Comparison of ENCODE assay signal across 9 cellular contexts in genomic region chr20:32332614-32333013, GRCh38. TPM values are rescaled to one million over a fixed set of nuclear protein-coding genes. Genes with fewer than 3 reads are reported as not detected.
DNase-seq lines count a peak whose midpoint lies in the region; ATAC-seq, FAIRE-seq and TF ChIP-seq lines count a peak whose summit lies in the region.
"Had no signal": no experiment of that assay in that cellular context is flagged by ENCODE, and none has a peak within 500 bp of the region (broad histone marks: within the 10 kb centered on the region; RNA-seq: fewer than 3 reads in every experiment).

No MANE protein-coding gene starts in this region.

- H3K36me3 ChIP-seq in H7 (replicated peaks; ENCODE audit: control insufficient read depth, insufficient read depth, low read length) = peaks cover 5% of the 10 kb centered on the region

- no peak for FAIRE-seq in D721Med (lab: Jason Lieb, UNC)

- peak; percentile 13 for ATAC-seq in HG02759 (IDR thresholded peaks at IDR 0.05; ENCODE audit: unreplicated experiment)
- no peak for ATAC-seq in GM21390 (IDR thresholded peaks at IDR 0.05; ENCODE audit: unreplicated experiment)
- no peak for ATAC-seq in GM19467 (IDR thresholded peaks at IDR 0.05; ENCODE audit: unreplicated experiment)
- ATAC-seq: Panc1 had no signal

- peaks cover 30% of the 10 kb centered on the region for H3K4me1 Mint-ChIP-seq in activated naive CD8-positive, alpha-beta T cell treated with anti-CD3 and anti-CD28 coated beads for 36 hours

- H3K36me3 Mint-ChIP-seq in activated naive CD8-positive, alpha-beta T cell treated with anti-CD3 and anti-CD28 coated beads for 36 hours = peaks cover 33% of the 10 kb centered on the region

- H3K27me3 ChIP-seq in H7 (ENCODE audit: control insufficient read depth, insufficient read depth, low read length) = no peaks in the 10 kb centered on the region

- peak overlapping the region; percentile 82 for H3K27ac Mint-ChIP-seq in activated naive CD8-positive, alpha-beta T cell treated with anti-CD3 and anti-CD28 coated beads for 36 hours

- H3K4me3 ChIP-seq in GM12864 (ENCODE audit: low read depth, low read length) (no peak overlapping the region), H7 (ENCODE audit: insufficient read depth, low read depth, low read length) (no peak overlapping the region)

- H3K4me3 Mint-ChIP-seq in activated naive CD8-positive, alpha-beta T cell treated with anti-CD3 and anti-CD28 coated beads for 36 hours = no peak overlapping the region

- TF ChIP-seq CTCF in GM12864 (IDR thresholded peaks at IDR 0.05; ENCODE audit: low read depth, low read length, missing control alignments) (no peak), D721Med (IDR thresholded peaks at IDR 0.05; ENCODE audit: insufficient read depth, missing control alignments) (no peak)

- DNase-seq in GM12864 (ENCODE audit: low read depth) (peak; percentile 33), lung microvascular endothelial cell (ENCODE audit: low read depth in 2 of 2) (peak; percentile 46 to 48), D721Med (ENCODE audit: insufficient read length, low spot score) (no peak), H7 (no peak)
- no peak for DNase-seq in activated naive CD8-positive, alpha-beta T cell treated with anti-CD3 and anti-CD28 coated beads for 36 hours

- no peaks in the 10 kb centered on the region for H3K9me3 Mint-ChIP-seq in activated naive CD8-positive, alpha-beta T cell treated with anti-CD3 and anti-CD28 coated beads for 36 hours

- H3K27me3 Mint-ChIP-seq in activated naive CD8-positive, alpha-beta T cell treated with anti-CD3 and anti-CD28 coated beads for 36 hours = no peaks in the 10 kb centered on the region

RNA-seq across cellular contexts. Expression of gene ASXL1, which starts 25.5 kb away (rescaled TPM):
- 100 to 1,000 TPM in 1 of 2 experiments, 10 to 100 TPM in 1; 97.5 to 100 TPM for total RNA-seq in activated naive CD8-positive, alpha-beta T cell treated with anti-CD3 and anti-CD28 coated beads for 36 hours
- 27.9 and 42.5 TPM in 2 replicates for total RNA-seq in lung microvascular endothelial cell
- 12.5 and 14.3 TPM in 2 replicates for total RNA-seq in H7 (2014; rRNA removed; shearing (Covaris generic))

RNA-seq across cellular contexts. Expression of gene KIF3B, which starts 55.2 kb away (rescaled TPM):
- 10 to 100 TPM; 36.2 to 36.5 TPM for total RNA-seq in activated naive CD8-positive, alpha-beta T cell treated with anti-CD3 and anti-CD28 coated beads for 36 hours
- 20.7 and 22.6 TPM in 2 replicates for total RNA-seq in lung microvascular endothelial cell
- 8.4 and 9.5 TPM in 2 replicates for total RNA-seq in H7 (2014; rRNA removed; shearing (Covaris generic))

Comparison
In these comparisons a context has a peak if more than half of its experiments do, and no peak if none do; other contexts are left out.
1. DNase-seq: peak in GM12864 (single experiment) and lung microvascular endothelial cell (2 of 2); none in activated naive CD8-positive, alpha-beta T cell treated with anti-CD3 and anti-CD28 coated beads for 36 hours (single experiment), D721Med (single experiment) and H7 (single experiment).